9 cellular contexts compared by ENCODE assay signal in the genomic region with DNA sequence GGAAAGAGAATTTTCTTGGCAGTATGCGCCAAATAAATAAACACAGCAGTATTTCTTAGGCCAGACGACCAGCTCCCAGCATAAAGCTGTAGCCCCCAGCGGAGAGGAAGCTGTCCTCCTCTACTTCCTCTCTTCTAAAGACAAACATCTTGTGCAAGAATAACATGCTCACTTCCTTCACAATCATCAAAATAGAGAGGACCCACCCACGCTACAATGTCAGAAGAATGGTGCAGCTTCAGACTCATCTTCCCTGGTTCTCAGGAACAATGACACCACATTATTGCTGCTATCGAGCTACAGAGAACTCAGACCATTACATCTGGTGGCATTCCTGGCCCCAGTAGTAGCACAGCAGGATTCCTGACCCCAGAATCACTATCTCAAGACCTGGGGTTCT. TPM values are rescaled to one million over a fixed set of nuclear protein-coding genes. Genes with fewer than 3 reads are reported as not detected.
DNase-seq lines count a peak whose midpoint lies in the region; ATAC-seq and TF ChIP-seq lines count a peak whose summit lies in the region.
"Had no signal": no experiment of that assay in that cellular context is flagged by ENCODE, and none has a peak within 500 bp of the region (broad histone marks: within the 10 kb centered on the region; RNA-seq: fewer than 3 reads in every experiment).

No MANE protein-coding gene starts in this region.

- H3K27me3 ChIP-seq in left ventricle myocardium inferior (ENCODE audit: low read depth) = no peaks in the 10 kb centered on the region

- peaks cover 19% of the 10 kb centered on the region for H3K4me1 Mint-ChIP-seq in activated CD4-positive, alpha-beta memory T cell treated with anti-CD3 and anti-CD28 coated beads, Interleukin-2, amount 10 ng/mL, durations not matched to agents 7 days and 5 days
- H3K4me1 Mint-ChIP-seq: brain had no signal

- no peak for ATAC-seq in HG03571 (IDR thresholded peaks at IDR 0.05; ENCODE audit: unreplicated experiment)

- POLR2A ChIA-PET in activated CD4-positive, alpha-beta memory T cell treated with anti-CD3 and anti-CD28 coated beads, Interleukin-2, amount 10 ng/mL, durations not matched to agents 7 days and 5 days (lab: Charles Lee) = no interaction called here

- H3K27me3 Mint-ChIP-seq in activated CD4-positive, alpha-beta memory T cell treated with anti-CD3 and anti-CD28 coated beads, Interleukin-2, amount 10 ng/mL, durations not matched to agents 7 days and 5 days = peaks cover 3% of the 10 kb centered on the region

- H3K27ac Mint-ChIP-seq in activated CD4-positive, alpha-beta memory T cell treated with anti-CD3 and anti-CD28 coated beads, Interleukin-2, amount 10 ng/mL, durations not matched to agents 7 days and 5 days = peak overlapping the region; percentile 64
- H3K27ac Mint-ChIP-seq: brain had no signal

- H3K4me3 ChIP-seq in left ventricle myocardium inferior = no peak overlapping the region

- H3K4me1 ChIP-seq in left ventricle myocardium inferior = peaks cover 39% of the 10 kb centered on the region

- no peaks in the 10 kb centered on the region for H3K9me3 Mint-ChIP-seq in activated CD4-positive, alpha-beta memory T cell treated with anti-CD3 and anti-CD28 coated beads, Interleukin-2, amount 10 ng/mL, durations not matched to agents 7 days and 5 days

- TF ChIP-seq CTCF in GM20000 (IDR thresholded peaks at IDR 0.05; ENCODE audit: extremely low read depth, missing control alignments) (no peak), left ventricle myocardium inferior (IDR thresholded peaks at IDR 0.05; ENCODE audit: borderline replicate concordance) (no peak)

- DNase-seq in GM20000 (ENCODE audit: low spot score) = peak; percentile 51
- no peak for DNase-seq in activated CD4-positive, alpha-beta memory T cell treated with anti-CD3 and anti-CD28 coated beads, Interleukin-2, amount 10 ng/mL, durations not matched to agents 7 days and 5 days
- no peak for DNase-seq in left ventricle myocardium inferior
- DNase-seq in stimulated activated CD4-positive, alpha-beta T cell treated with anti-CD3 and anti-CD28 coated beads, Interleukin-1b, Interleukin-23, amount 100 ng/mL, for 24 hours (ENCODE audit: low read depth in 4 of 4, low spot score in 1 of 4) = peak in 3 of 4 experiments; percentile 6 to 14 (median 14)
- no peak for DNase-seq in NCI-H2107 (lab: John Stamatoyannopoulos, UW)
- no peak for DNase-seq in retina
- DNase-seq in epidermal melanocyte (ENCODE audit: insufficient read length, low spot score) = no peak

- CTCF ChIA-PET in activated CD4-positive, alpha-beta memory T cell treated with anti-CD3 and anti-CD28 coated beads, Interleukin-2, amount 10 ng/mL, durations not matched to agents 7 days and 5 days (lab: Charles Lee) = interaction anchor here (1.1 kb wide), 3 partner anchors 8 to 17 kb away, joined by 3 to 4 read pairs (median 3); no protein-coding TSS in a partner anchor

- no peak overlapping the region for H3K4me3 Mint-ChIP-seq in activated CD4-positive, alpha-beta memory T cell treated with anti-CD3 and anti-CD28 coated beads, Interleukin-2, amount 10 ng/mL, durations not matched to agents 7 days and 5 days
- H3K4me3 Mint-ChIP-seq: brain had no signal

- intact Hi-C loops in left ventricle myocardium inferior (cut with micrococcal nuclease) = no loop called here

- peaks cover 5% of the 10 kb centered on the region for H3K9me3 ChIP-seq in left ventricle myocardium inferior (replicated peaks)

- H3K27ac ChIP-seq in left ventricle myocardium inferior (replicated peaks) = peak overlapping the region; percentile 77

- no peaks in the 10 kb centered on the region for H3K36me3 Mint-ChIP-seq in activated CD4-positive, alpha-beta memory T cell treated with anti-CD3 and anti-CD28 coated beads, Interleukin-2, amount 10 ng/mL, durations not matched to agents 7 days and 5 days (ENCODE audit: low read depth)
- H3K36me3 Mint-ChIP-seq: brain had no signal

- H3K36me3 ChIP-seq in left ventricle myocardium inferior = no peaks in the 10 kb centered on the region

RNA-seq across cellular contexts. Expression of gene VWF, which starts 16.6 kb away (rescaled TPM):
- not detected for total RNA-seq in activated CD4-positive, alpha-beta memory T cell treated with anti-CD3 and anti-CD28 coated beads, Interleukin-2, amount 10 ng/mL, durations not matched to agents 7 days and 5 days
- total RNA-seq in left ventricle myocardium inferior = 250 TPM

RNA-seq across cellular contexts. Expression of gene CD9, which starts 59.2 kb away (rescaled TPM):
- total RNA-seq in activated CD4-positive, alpha-beta memory T cell treated with anti-CD3 and anti-CD28 coated beads, Interleukin-2, amount 10 ng/mL, durations not matched to agents 7 days and 5 days = 1 to 10 TPM in 1 of 2 experiments, under 1 TPM in 1; 0.90 to 1.0 TPM
- 55.5 TPM for total RNA-seq in left ventricle myocardium inferior

Comparison
In these comparisons a context has a peak if more than half of its experiments do, and no peak if none do; other contexts are left out.
1. DNase-seq: peak in GM20000 (single experiment) and stimulated activated CD4-positive, alpha-beta T cell treated with anti-CD3 and anti-CD28 coated beads, Interleukin-1b, Interleukin-23, amount 100 ng/mL, for 24 hours (3 of 4); none in activated CD4-positive, alpha-beta memory T cell treated with anti-CD3 and anti-CD28 coated beads, Interleukin-2, amount 10 ng/mL, durations not matched to agents 7 days and 5 days (single experiment), left ventricle myocardium inferior (single experiment), NCI-H2107 (single experiment), retina (single experiment) and epidermal melanocyte (single experiment).
2. RNA of gene VWF, which starts 16.6 kb away (total RNA-seq): 250 TPM in left ventricle myocardium inferior (single experiment); not detected in activated CD4-positive, alpha-beta memory T cell treated with anti-CD3 and anti-CD28 coated beads, Interleukin-2, amount 10 ng/mL, durations not matched to agents 7 days and 5 days; every median in the first group is over 100 times any median in the second.
3. RNA of gene CD9, which starts 59.2 kb away (total RNA-seq): 55.5 TPM in left ventricle myocardium inferior (single experiment); 0.90 to 1.0 TPM in activated CD4-positive, alpha-beta memory T cell treated with anti-CD3 and anti-CD28 coated beads, Interleukin-2, amount 10 ng/mL, durations not matched to agents 7 days and 5 days; every median in the first group is over 10 times any median in the second.